Comparison of ENCODE assay signal across 8 cellular contexts in the genomic region with DNA sequence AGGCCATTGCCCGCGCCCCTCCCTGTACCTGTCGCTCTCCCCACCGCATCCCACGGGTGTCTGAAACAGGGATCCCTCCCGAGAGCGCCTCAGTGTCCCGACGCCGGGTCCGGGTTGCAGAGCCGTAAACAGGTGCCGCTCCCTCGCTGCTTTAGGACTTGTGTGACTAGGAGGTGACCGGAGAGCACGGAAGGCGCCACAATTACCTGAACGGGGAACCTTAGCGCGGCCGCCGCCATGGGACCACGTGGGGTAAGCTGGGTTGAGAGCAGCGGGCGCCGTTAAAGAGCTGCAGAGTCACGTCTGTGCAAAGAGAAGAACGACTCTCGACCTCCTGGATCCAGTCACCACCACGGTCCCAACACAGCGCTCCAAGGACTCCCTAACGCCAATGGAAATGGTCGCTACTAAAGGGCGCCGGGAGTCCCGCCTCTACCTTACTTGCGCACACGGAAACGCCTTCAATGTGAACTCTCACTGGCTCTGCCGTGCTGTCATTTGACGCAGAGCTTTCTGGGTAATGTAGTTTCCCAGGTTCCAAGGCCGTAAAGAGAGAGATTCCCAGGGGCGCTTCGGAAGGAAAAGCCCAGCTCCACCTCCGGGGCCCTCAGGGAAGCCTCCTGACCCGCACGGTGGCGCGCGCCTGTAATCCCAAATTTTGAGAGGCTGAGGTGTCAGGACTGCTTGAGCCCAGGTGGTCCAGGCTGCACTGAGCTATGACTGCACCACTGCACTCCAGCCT.
A peak's percentile ranks its signal among the peaks of the same experiment; 100 is the strongest.
DNase-seq lines count a peak whose midpoint lies in the region; ATAC-seq and TF ChIP-seq lines count a peak whose summit lies in the region.

Gene ZNF552 (minus strand): TSS at position 409 of the 742 bp plus-strand sequence. CDS start 170 bp downstream, at position 239.

- TF ChIP-seq CTCF in GM13977 (IDR thresholded peaks at IDR 0.05; ENCODE audit: extremely low read depth, insufficient read depth, missing control alignments) (no peak), astrocyte of the spinal cord (IDR thresholded peaks at IDR 0.05; ENCODE audit: low read depth, low read length) (no peak), retinal pigment epithelial cell (conservative IDR thresholded peaks at IDR 0.05; ENCODE audit: low read depth, low read length) (no peak)

- in situ Hi-C loops in GM13977 (cut with MboI; ENCODE audit: low pct_unique_long_range_greater_than_20kb, low sequenced_read_pairs, unreplicated experiment), result no loop called here
- in situ Hi-C loops in astrocyte of the spinal cord (cut with HindIII; ENCODE audit: low sequenced_read_pairs), result no loop called here

- DNase-seq in GM13977 (ENCODE audit: low spot score) (peak; percentile 80), NCI-H1930 (lab: John Stamatoyannopoulos, UW) (peak; percentile 92 to 94), T1000 (lab: John Stamatoyannopoulos, UW) (peak; percentile 59), astrocyte of the spinal cord (ENCODE audit: low read depth, low spot score) (peak; percentile 90), hypothalamus (lab: John Stamatoyannopoulos, UW) (peak; percentile 14 to 93 (median 76)), retinal pigment epithelial cell (ENCODE audit: low read depth) (peak; percentile 80), OCI-M2 (lab: John Stamatoyannopoulos, UW; ENCODE audit: unreplicated experiment) (no peak)

- H3K4me3 ChIP-seq in astrocyte of the spinal cord (ENCODE audit: low read depth, low read length) (peak within 1 kb of the TSS; percentile 87), retinal pigment epithelial cell (ENCODE audit: low read length) (peak within 1 kb of the TSS; percentile 92)

- peak; percentile 79 for ATAC-seq in HG02885 (IDR thresholded peaks at IDR 0.05; ENCODE audit: poor library complexity, unreplicated experiment)
